In genomic region chr6:106115231-106115630, GRCh38 we compare ENCODE assay signal across 13 cellular contexts. TPM values are rescaled to one million over a fixed set of nuclear protein-coding genes. Genes with fewer than 3 reads are reported as not detected.
"Had no signal": no experiment of that assay in that cellular context is flagged by ENCODE, and none has a peak within 500 bp of the region (broad histone marks: within the 10 kb centered on the region; RNA-seq: fewer than 3 reads in every experiment).

No MANE protein-coding gene starts in this region.

- H3K27ac ChIP-seq: SJCRH30, testis, WERI-Rb-1 had no signal

- H3K4me3 ChIP-seq: SJCRH30, testis had no signal

- H3K36me3 ChIP-seq: SJCRH30, WERI-Rb-1 had no signal

- H3K9me3 ChIP-seq: SJCRH30, spleen, testis had no signal

- DNase-seq: anterior cingulate cortex; hippocampal formation; naive thymus-derived CD8-positive, alpha-beta T cell; occipital lobe; SJCRH30; spleen; SW 1271; testis; WERI-Rb-1 had no signal

- H3K27ac Mint-ChIP-seq: progenitor cell of endocrine pancreas had no signal

- H3K4me1 ChIP-seq: SJCRH30, testis had no signal

- ATAC-seq: esophagus mucosa; naive thymus-derived CD8-positive, alpha-beta T cell; sciatic nerve had no signal

- H3K36me3 Mint-ChIP-seq: naive thymus-derived CD8-positive, alpha-beta T cell had no signal

- H3K27me3 ChIP-seq: testis had no signal

- H3K9me3 Mint-ChIP-seq: activated naive CD4-positive, alpha-beta T cell treated with anti-CD3 and anti-CD28 coated beads, Interleukin-2, amount 50 U/mL, for 72 hours; naive thymus-derived CD8-positive, alpha-beta T cell had no signal

RNA-seq across cellular contexts. Expression of gene PRDM1, which starts 29.1 kb away (rescaled TPM):
- total RNA-seq: SJCRH30 had no signal
